In the genomic region with DNA sequence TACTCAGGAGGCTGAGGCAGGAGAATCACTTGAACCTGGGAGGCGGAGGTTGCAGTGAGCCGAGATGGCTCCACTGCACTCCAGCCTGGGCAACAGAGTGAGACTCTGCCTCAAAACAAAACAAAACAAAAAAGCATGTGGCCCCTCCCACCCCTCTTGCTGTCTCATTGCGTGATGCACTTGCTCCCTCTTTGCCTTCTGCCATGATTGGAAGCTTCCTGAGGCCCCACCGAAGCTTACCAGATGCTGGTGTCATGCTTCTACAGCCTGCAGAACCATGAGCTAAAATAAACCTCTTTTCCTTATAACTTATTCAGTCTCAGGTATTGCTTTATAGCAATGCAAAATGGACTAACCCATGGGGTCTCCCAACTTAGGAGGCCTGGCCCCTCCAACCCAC, we compare ENCODE assay signal across 9 cellular contexts. TPM values are rescaled to one million over a fixed set of nuclear protein-coding genes. Genes with fewer than 3 reads are reported as not detected.
"Had no signal": no experiment of that assay in that cellular context is flagged by ENCODE, and none has a peak within 500 bp of the region (broad histone marks: within the 10 kb centered on the region; RNA-seq: fewer than 3 reads in every experiment).

No MANE protein-coding gene starts in this region.

RNA-seq across cellular contexts. Expression of a gene that starts 26.8 kb away (rescaled TPM):
- total RNA-seq: subcutaneous adipose tissue, suprapubic skin, temporal lobe, testis, thoracic aorta, tibial nerve, upper lobe of right lung, uterus, vagina had no signal
